Comparison of ENCODE assay signal across 23 cellular contexts in the genomic region with DNA sequence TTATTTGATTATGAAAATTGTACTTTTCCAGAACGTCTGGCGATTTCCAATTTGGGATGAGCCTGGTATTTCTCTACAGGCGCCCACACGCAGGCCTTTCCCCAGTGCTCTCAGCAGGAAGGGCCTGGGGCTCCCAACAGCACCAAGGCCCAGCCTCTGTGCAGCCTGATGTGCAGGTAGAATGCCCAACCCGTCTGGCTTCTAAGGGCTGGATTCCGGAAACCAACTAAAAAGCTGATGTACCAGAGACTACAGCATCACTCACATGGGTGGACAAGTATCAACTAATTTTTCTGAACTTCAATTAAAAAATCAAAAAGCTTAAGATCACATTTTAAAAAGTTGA. TPM values are rescaled to one million over a fixed set of nuclear protein-coding genes. Genes with fewer than 3 reads are reported as not detected.
DNase-seq lines count a peak whose midpoint lies in the region; ATAC-seq and TF ChIP-seq lines count a peak whose summit lies in the region.
"Had no signal": no experiment of that assay in that cellular context is flagged by ENCODE, and none has a peak within 500 bp of the region (broad histone marks: within the 10 kb centered on the region; RNA-seq: fewer than 3 reads in every experiment).

No MANE protein-coding gene starts in this region.

- TF ChIP-seq CTCF in 22Rv1 (IDR thresholded peaks at IDR 0.05) (no peak), RWPE1 (conservative IDR thresholded peaks at IDR 0.05; ENCODE audit: low read depth) (no peak), epithelial cell of esophagus (IDR thresholded peaks at IDR 0.05; ENCODE audit: insufficient read depth, low read depth, low read length, missing control alignments) (no peak), nephron (IDR thresholded peaks at IDR 0.05; ENCODE audit: unreplicated experiment in 3 of 3) (no peak)

- peaks cover 8% of the 10 kb centered on the region for H3K4me1 Mint-ChIP-seq in nephron
- H3K4me1 Mint-ChIP-seq in activated naive CD4-positive, alpha-beta T cell treated with anti-CD3 and anti-CD28 coated beads, Interleukin-2, amount 10 ng/mL, durations not matched to agents 7 days and 5 days: no peaks in the 10 kb centered on the region
- H3K4me1 Mint-ChIP-seq: stimulated activated naive CD8-positive, alpha-beta T cell treated with anti-CD3 and anti-CD28 coated beads, Interleukin-15, amount 100 ng/mL, for 72 hours had no signal

- peaks cover 2% of the 10 kb centered on the region for H3K9me3 Mint-ChIP-seq in nephron
- H3K9me3 Mint-ChIP-seq in activated naive CD4-positive, alpha-beta T cell treated with anti-CD3 and anti-CD28 coated beads, Interleukin-2, amount 10 ng/mL, durations not matched to agents 7 days and 5 days: no peaks in the 10 kb centered on the region
- H3K9me3 Mint-ChIP-seq: stimulated activated naive CD8-positive, alpha-beta T cell treated with anti-CD3 and anti-CD28 coated beads, Interleukin-15, amount 100 ng/mL, for 72 hours had no signal

- CTCF ChIA-PET in RWPE1 (lab: Yijun Ruan, JAX): interaction anchor here (0.6 to 1.4 kb wide), 8 partner anchors 9 to 257 kb away, joined by 3 to 11 read pairs (median 4); no protein-coding TSS in a partner anchor
- CTCF ChIA-PET in activated naive CD4-positive, alpha-beta T cell treated with anti-CD3 and anti-CD28 coated beads, Interleukin-2, amount 10 ng/mL, durations not matched to agents 7 days and 5 days (lab: Charles Lee): no interaction called here

- H3K27ac Mint-ChIP-seq in nephron: peak overlapping the region in 2 of 3 experiments; percentile 50 to 83
- H3K27ac Mint-ChIP-seq in activated naive CD4-positive, alpha-beta T cell treated with anti-CD3 and anti-CD28 coated beads, Interleukin-2, amount 10 ng/mL, durations not matched to agents 7 days and 5 days: no peak overlapping the region

- H3K27me3 Mint-ChIP-seq in nephron (ENCODE audit: low read depth): no peaks in the 10 kb centered on the region
- no peaks in the 10 kb centered on the region for H3K27me3 Mint-ChIP-seq in activated naive CD4-positive, alpha-beta T cell treated with anti-CD3 and anti-CD28 coated beads, Interleukin-2, amount 10 ng/mL, durations not matched to agents 7 days and 5 days
- H3K27me3 Mint-ChIP-seq: stimulated activated naive CD8-positive, alpha-beta T cell treated with anti-CD3 and anti-CD28 coated beads, Interleukin-15, amount 100 ng/mL, for 72 hours had no signal

- H3K27ac ChIP-seq in 22Rv1: peak overlapping the region; percentile 52
- H3K27ac ChIP-seq in RWPE1: peak overlapping the region; percentile 48
- H3K27ac ChIP-seq: A549, cardiac muscle cell, left ventricle myocardium inferior, ovary had no signal

- no peak overlapping the region for H3K4me3 ChIP-seq in epithelial cell of esophagus (ENCODE audit: low read length)
- no peak overlapping the region for H3K4me3 ChIP-seq in H7 (ENCODE audit: insufficient read depth, low read depth, low read length)
- H3K4me3 ChIP-seq: A549, adrenal gland, cardiac muscle cell, left ventricle myocardium inferior, ovary had no signal

- intact Hi-C loops in Right ventricle myocardium superior (cut with DNase I): no loop called here

- H3K36me3 Mint-ChIP-seq in nephron (ENCODE audit: low read depth): peaks cover 12% of the 10 kb centered on the region
- H3K36me3 Mint-ChIP-seq in activated naive CD4-positive, alpha-beta T cell treated with anti-CD3 and anti-CD28 coated beads, Interleukin-2, amount 10 ng/mL, durations not matched to agents 7 days and 5 days: no peaks in the 10 kb centered on the region
- H3K36me3 Mint-ChIP-seq: CD14-positive monocyte had no signal

- no peak for ATAC-seq in Right ventricle myocardium superior (ENCODE audit: poor library complexity)
- ATAC-seq: stimulated activated naive CD8-positive, alpha-beta T cell treated with anti-CD3 and anti-CD28 coated beads, Interleukin-15, amount 100 ng/mL, for 72 hours had no signal

- no peaks in the 10 kb centered on the region for H3K36me3 ChIP-seq in H7 (replicated peaks; ENCODE audit: control insufficient read depth, insufficient read depth, low read length)
- H3K36me3 ChIP-seq: adrenal gland, cardiac muscle cell, left ventricle myocardium inferior, ovary had no signal

- no peak overlapping the region for H3K4me3 Mint-ChIP-seq in nephron
- H3K4me3 Mint-ChIP-seq in activated naive CD4-positive, alpha-beta T cell treated with anti-CD3 and anti-CD28 coated beads, Interleukin-2, amount 10 ng/mL, durations not matched to agents 7 days and 5 days: no peak overlapping the region
- H3K4me3 Mint-ChIP-seq: CD14-positive monocyte; stimulated activated naive CD8-positive, alpha-beta T cell treated with anti-CD3 and anti-CD28 coated beads, Interleukin-15, amount 100 ng/mL, for 72 hours had no signal

- H3K27me3 ChIP-seq in H7 (ENCODE audit: control insufficient read depth, insufficient read depth, low read length): no peaks in the 10 kb centered on the region
- H3K27me3 ChIP-seq: adrenal gland, cardiac muscle cell, ovary had no signal

- POLR2A ChIA-PET in RWPE1 (lab: Yijun Ruan, JAX; ENCODE audit: low non-redundant PET): no interaction called here

- DNase-seq in RWPE1 (ENCODE audit: low spot score) (no peak), epithelial cell of esophagus (ENCODE audit: low read depth) (peak; percentile 36), H7 (no peak), Right ventricle myocardium superior (no peak)
- DNase-seq in activated CD4-positive, alpha-beta T cell treated with anti-CD3 and anti-CD28 coated beads for 1 hour: no peak
- no peak for DNase-seq in activated naive CD4-positive, alpha-beta T cell treated with anti-CD3 and anti-CD28 coated beads, Interleukin-2, amount 10 ng/mL, durations not matched to agents 7 days and 5 days
- DNase-seq: activated CD4-positive, alpha-beta T cell treated with anti-CD3 and anti-CD28 coated beads, Interleukin-2, amount 50 U/mL, for 1 hour; activated CD8-positive, alpha-beta memory T cell treated with anti-CD3 and anti-CD28 coated beads, Interleukin-2, amount 50 U/mL, for 4 hours; activated effector memory CD4-positive, alpha-beta T cell treated with anti-CD3 and anti-CD28 coated beads, Interleukin-2, amount 50 U/mL, for 16 hours; DMS153; left ventricle myocardium inferior; NCI-H1694 treated with DMSO at 0.1 percent for 48 hours; NK-92 treated with Interleukin-12 subunit alpha and Interleukin-12 subunit beta, amount 100 ng/mL, for 24 hours; ovary; stimulated activated CD4-positive, alpha-beta T cell treated with anti-CD3 and anti-CD28 coated beads, Interleukin-2, amount 100 ng/mL, for 48 hours; stimulated activated naive CD8-positive, alpha-beta T cell treated with anti-CD3 and anti-CD28 coated beads, Interleukin-15, amount 100 ng/mL, for 72 hours had no signal

RNA-seq across cellular contexts. Expression of gene CDC42BPB, which starts 25.8 kb away (rescaled TPM):
- 56.1 and 59.8 TPM in 2 replicates for total RNA-seq in H7 (2014; rRNA removed; shearing (Covaris generic))
- 64.6 TPM for total RNA-seq in Right ventricle myocardium superior

RNA-seq across cellular contexts. Expression of gene LBHD2, which starts 52.5 kb away (rescaled TPM):
- not detected in 2 replicates for total RNA-seq in H7 (2014; rRNA removed; shearing (Covaris generic))
- not detected for total RNA-seq in Right ventricle myocardium superior
- total RNA-seq: adrenal gland, cardiac muscle cell, left ventricle myocardium inferior, skeletal muscle tissue had no signal
